In genomic region chr1:198880818-198881597, GRCh38 we compare ENCODE assay signal across 8 cellular contexts.
DNase-seq lines count a peak whose midpoint lies in the region; ATAC-seq and TF ChIP-seq lines count a peak whose summit lies in the region.
"Had no signal": no experiment of that assay in that cellular context is flagged by ENCODE, and none has a peak within 500 bp of the region (broad histone marks: within the 10 kb centered on the region; RNA-seq: fewer than 3 reads in every experiment).

No MANE protein-coding gene starts in this region.

- ATAC-seq in GM19351 (IDR thresholded peaks at IDR 0.05; ENCODE audit: unreplicated experiment) = peak; percentile 55

- H2BK5ac ChIP-seq in trophoblast cell (ENCODE audit: low read depth, low read length, poor library complexity) = no peak overlapping the region

- no peak overlapping the region for H3K18ac ChIP-seq in trophoblast cell (ENCODE audit: low read length)

- H3K27ac ChIP-seq in trophoblast cell (ENCODE audit: low read depth, low read length) (no peak overlapping the region), neural progenitor cell (no peak overlapping the region), caudate nucleus (ENCODE audit: low read depth, low read length) (no peak overlapping the region)

- WGBS in trophoblast cell (ENCODE audit: extremely low coverage, insufficient coverage, insufficient read length) = no CpG with 5 or more reads among the region's 4 CpGs

- H3K4me1 Mint-ChIP-seq in neural progenitor cell = peaks cover 6% of the 10 kb centered on the region

- H2AFZ ChIP-seq in trophoblast cell (ENCODE audit: insufficient read depth, low read length, poor library complexity) (no peak overlapping the region), neural progenitor cell (replicated peaks) (no peak overlapping the region)

- H3K9me3 ChIP-seq in trophoblast cell (ENCODE audit: insufficient read depth, low read depth, low read length) = no peaks in the 10 kb centered on the region
- H3K9me3 ChIP-seq in neural progenitor cell (ENCODE audit: low read depth) = no peaks in the 10 kb centered on the region
- H3K9me3 ChIP-seq: heart right ventricle had no signal

- H3K27me3 ChIP-seq in trophoblast cell (ENCODE audit: insufficient read depth, low read length) (no peaks in the 10 kb centered on the region), neural progenitor cell (no peaks in the 10 kb centered on the region)
- H3K27me3 ChIP-seq: heart right ventricle had no signal

- no peak overlapping the region for H2AK5ac ChIP-seq in trophoblast cell (ENCODE audit: low read length)

- no peak overlapping the region for H3K14ac ChIP-seq in trophoblast cell (ENCODE audit: low read length)

- peaks cover 14% of the 10 kb centered on the region for H3K36me3 Mint-ChIP-seq in neural progenitor cell

- no peak overlapping the region for H2BK120ac ChIP-seq in trophoblast cell (ENCODE audit: insufficient read depth, low read length, poor library complexity)

- no peak overlapping the region for H3K23ac ChIP-seq in trophoblast cell (ENCODE audit: low read length)

- H3K4me3 Mint-ChIP-seq in neural progenitor cell = no peak overlapping the region

- no peak overlapping the region for H3K4ac ChIP-seq in trophoblast cell (ENCODE audit: low read depth, low read length)

- no peaks in the 10 kb centered on the region for H3K79me1 ChIP-seq in trophoblast cell (ENCODE audit: low read length)

- peak overlapping the region; percentile 35 for H4K91ac ChIP-seq in trophoblast cell (ENCODE audit: low read depth, low read length)

- H3K36me3 ChIP-seq in trophoblast cell (ENCODE audit: control insufficient read depth in 1 of 2, insufficient read depth in 2 of 2, low read length in 2 of 2) = no peaks in the 10 kb centered on the region
- H3K36me3 ChIP-seq in neural progenitor cell = no peaks in the 10 kb centered on the region

- H3K9ac ChIP-seq in trophoblast cell (ENCODE audit: low read length) = no peak overlapping the region
- H3K9ac ChIP-seq in neural progenitor cell = no peak overlapping the region

- H4K8ac ChIP-seq in trophoblast cell (ENCODE audit: low read depth, low read length) = no peak overlapping the region

- no peak overlapping the region for H2BK12ac ChIP-seq in trophoblast cell (ENCODE audit: low read length)

- H3K79me2 ChIP-seq in trophoblast cell (ENCODE audit: control insufficient read depth, insufficient read depth, low read length, poor library complexity) = no peaks in the 10 kb centered on the region
- no peaks in the 10 kb centered on the region for H3K79me2 ChIP-seq in neural progenitor cell (ENCODE audit: low read depth)

- DNase-seq in NOMO-1 (lab: John Stamatoyannopoulos, UW; ENCODE audit: unreplicated experiment in 2 of 2) (peak; percentile 58 to 95), choroid plexus epithelial cell (ENCODE audit: low read depth) (peak; percentile 97), trophoblast cell (peak; percentile 48 to 89), ecto neural progenitor cell (ENCODE audit: low spot score) (no peak), neural progenitor cell (ENCODE audit: low spot score) (no peak), caudate nucleus (lab: John Stamatoyannopoulos, UW) (no peak)
- DNase-seq: heart right ventricle had no signal

- H3K9me3 Mint-ChIP-seq in neural progenitor cell = no peaks in the 10 kb centered on the region

- no peaks in the 10 kb centered on the region for H4K20me1 ChIP-seq in neural progenitor cell (ENCODE audit: low read depth)

- H3K4me2 ChIP-seq in trophoblast cell (ENCODE audit: low read length) (no peak overlapping the region), neural progenitor cell (no peak overlapping the region)

- no peak overlapping the region for H4K12ac ChIP-seq in trophoblast cell (ENCODE audit: low read depth, low read length)

- no peaks in the 10 kb centered on the region for H3K4me1 ChIP-seq in trophoblast cell (ENCODE audit: control insufficient read depth in 1 of 2, insufficient read depth in 2 of 2, low read length in 2 of 2)
- no peaks in the 10 kb centered on the region for H3K4me1 ChIP-seq in neural progenitor cell

- TF ChIP-seq CTCF in choroid plexus epithelial cell (conservative IDR thresholded peaks at IDR 0.05; ENCODE audit: low read depth, low read length) = no peak
- TF ChIP-seq CTCF in neural progenitor cell (IDR thresholded peaks at IDR 0.05) = no peak

- H3F3A ChIP-seq in neural progenitor cell (ENCODE audit: low read depth) = no peaks in the 10 kb centered on the region

- no peak overlapping the region for H3K27ac Mint-ChIP-seq in neural progenitor cell

- H3K27me3 Mint-ChIP-seq in neural progenitor cell (ENCODE audit: insufficient read depth, low read depth) = no peaks in the 10 kb centered on the region

- no peak overlapping the region for H3K4me3 ChIP-seq in choroid plexus epithelial cell (ENCODE audit: low read depth, low read length)
- no peak overlapping the region for H3K4me3 ChIP-seq in trophoblast cell (ENCODE audit: low read depth, low read length)
- no peak overlapping the region for H3K4me3 ChIP-seq in neural progenitor cell
- H3K4me3 ChIP-seq: heart right ventricle had no signal

Comparison
In these comparisons a context has a peak if more than half of its experiments do, and no peak if none do; other contexts are left out.
1. DNase-seq: peak in NOMO-1 (2 of 2), choroid plexus epithelial cell (single experiment) and trophoblast cell (2 of 2); none in ecto neural progenitor cell (single experiment), neural progenitor cell (single experiment) and caudate nucleus (0 of 61).